Comparison of ENCODE assay signal across 27 cellular contexts in the genomic region with DNA sequence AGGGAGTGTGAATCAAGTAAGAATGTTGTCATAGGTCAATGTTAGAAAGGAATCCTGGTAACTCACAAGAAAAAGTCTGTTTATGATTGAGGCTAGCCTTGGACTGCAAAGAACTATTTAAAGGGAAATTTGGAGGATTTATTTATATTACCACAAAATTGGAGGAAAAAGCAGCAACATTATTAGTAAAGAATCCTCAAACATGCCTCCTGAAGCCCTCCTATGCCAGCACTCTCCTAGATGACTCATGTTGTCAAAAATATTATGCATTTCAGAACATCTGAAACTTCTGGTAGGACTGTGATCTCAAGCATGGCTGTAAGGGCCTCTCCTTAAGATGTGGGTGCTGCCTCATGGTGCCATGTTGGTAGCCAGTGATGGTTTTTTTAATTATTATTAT.
"Had no signal": no experiment of that assay in that cellular context is flagged by ENCODE, and none has a peak within 500 bp of the region (broad histone marks: within the 10 kb centered on the region; RNA-seq: fewer than 3 reads in every experiment).

No MANE protein-coding gene starts in this region.

- H3K36me3 Mint-ChIP-seq: activated CD4-positive, alpha-beta memory T cell treated with anti-CD3 and anti-CD28 coated beads for 36 hours; activated naive CD8-positive, alpha-beta T cell had no signal

- H3K27ac ChIP-seq: SJSA1 had no signal

- H3K4me3 ChIP-seq: SJSA1 had no signal

- H3K9me3 ChIP-seq: SJSA1 had no signal

- H3K9me3 Mint-ChIP-seq: activated CD4-positive, alpha-beta memory T cell treated with anti-CD3 and anti-CD28 coated beads for 36 hours; activated CD4-positive, alpha-beta T cell treated with anti-CD3 and anti-CD28 coated beads, Interleukin-2, amount 10 ng/mL, durations not matched to agents 7 days and 5 days; activated T-cell treated with anti-CD3 and anti-CD28 coated beads, Interleukin-2, amount 50 U/mL, for 4 hours had no signal

- DNase-seq: activated B cell treated with CpG ODN at 0.5 μM for 24 hours; activated CD4-positive, alpha-beta memory T cell treated with anti-CD3 and anti-CD28 coated beads for 36 hours; activated CD4-positive, alpha-beta T cell treated with anti-CD3 and anti-CD28 coated beads for 1 hour; activated CD4-positive, alpha-beta T cell treated with anti-CD3 and anti-CD28 coated beads, Interleukin-2, amount 10 ng/mL, durations not matched to agents 7 days and 5 days; activated CD8-positive, alpha-beta memory T cell treated with anti-CD3 and anti-CD28 coated beads for 24 hours; activated effector memory CD4-positive, alpha-beta T cell treated with anti-CD3 and anti-CD28 coated beads, Interleukin-2, amount 50 U/mL, for 16 hours; activated naive CD4-positive, alpha-beta T cell treated with Interleukin-2 at 50 U/mL for 16 hours; activated T-cell treated with anti-CD3 and anti-CD28 coated beads, Interleukin-2, amount 50 U/mL, for 4 hours; central memory CD4-positive, alpha-beta T cell; MM.1S; NCI-H1048; NCI-H1417; NCI-H1930; NCI-H2171; NCI-H2227 treated with DMSO at 0.1 percent for 48 hours; NCI-H446 treated with DMSO at 0.1 percent for 48 hours; NCI-H526; NCI-H82; NK-92 treated with Interleukin-12 subunit alpha and Interleukin-12 subunit beta, amount 100 ng/mL, for 24 hours; OCI-M1; RPMI8226; T-helper 17 cell; T-helper 9 cell had no signal

- H3K36me3 ChIP-seq: SJSA1 had no signal

- H3K27me3 ChIP-seq: SJSA1 had no signal

- ATAC-seq: activated T-cell treated with anti-CD3 and anti-CD28 coated beads, Interleukin-2, amount 50 U/mL, for 4 hours; Panc1; Right ventricle myocardium inferior; T-helper 17 cell had no signal

- H3K27me3 Mint-ChIP-seq: activated B cell treated with CpG ODN at 0.5 μM for 24 hours; activated CD4-positive, alpha-beta memory T cell treated with anti-CD3 and anti-CD28 coated beads for 36 hours; T-helper 17 cell had no signal

- H3K27ac Mint-ChIP-seq: activated B cell treated with CpG ODN at 0.5 μM for 24 hours; activated CD4-positive, alpha-beta memory T cell treated with anti-CD3 and anti-CD28 coated beads for 36 hours; activated CD4-positive, alpha-beta T cell treated with anti-CD3 and anti-CD28 coated beads, Interleukin-2, amount 10 ng/mL, durations not matched to agents 7 days and 5 days; activated naive CD8-positive, alpha-beta T cell; T-helper 17 cell had no signal

- H3K4me3 Mint-ChIP-seq: activated B cell treated with CpG ODN at 0.5 μM for 24 hours; activated CD4-positive, alpha-beta memory T cell treated with anti-CD3 and anti-CD28 coated beads for 36 hours; activated CD4-positive, alpha-beta T cell treated with anti-CD3 and anti-CD28 coated beads, Interleukin-2, amount 10 ng/mL, durations not matched to agents 7 days and 5 days; activated naive CD8-positive, alpha-beta T cell; activated T-cell treated with anti-CD3 and anti-CD28 coated beads, Interleukin-2, amount 50 U/mL, for 4 hours; T-helper 17 cell had no signal

- H3K4me1 Mint-ChIP-seq: activated B cell treated with CpG ODN at 0.5 μM for 24 hours; activated CD4-positive, alpha-beta T cell treated with anti-CD3 and anti-CD28 coated beads, Interleukin-2, amount 10 ng/mL, durations not matched to agents 7 days and 5 days; T-helper 17 cell had no signal
